27 cellular contexts compared by ENCODE assay signal in the genomic region with DNA sequence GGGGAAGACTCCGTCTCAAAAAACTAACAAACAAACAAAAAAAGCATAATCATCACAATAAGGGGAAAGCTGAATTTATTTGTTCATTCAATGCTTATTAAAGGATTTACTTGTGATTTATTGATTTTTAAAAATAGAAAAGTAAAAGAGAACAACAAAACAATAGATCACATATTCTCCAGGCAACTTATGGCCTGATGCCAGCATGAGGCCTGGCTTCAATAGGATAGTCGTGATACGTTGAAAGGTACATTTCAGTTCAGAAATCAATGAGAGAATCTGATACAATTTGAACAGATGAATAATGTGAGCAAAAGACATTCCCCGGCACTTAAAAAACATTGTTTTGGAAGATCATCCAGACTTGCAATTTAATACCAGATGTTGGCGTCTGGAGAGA.
"Had no signal": no experiment of that assay in that cellular context is flagged by ENCODE, and none has a peak within 500 bp of the region (broad histone marks: within the 10 kb centered on the region; RNA-seq: fewer than 3 reads in every experiment).

No MANE protein-coding gene starts in this region.

- H3K4me3 Mint-ChIP-seq: activated CD8-positive, alpha-beta T cell treated with anti-CD3 and anti-CD28 coated beads, Interleukin-2, amount 10 ng/mL, durations not matched to agents 7 days and 5 days; activated naive CD4-positive, alpha-beta T cell treated with anti-CD3 and anti-CD28 coated beads, Interleukin-2, amount 50 U/mL, for 24 hours; activated T-cell treated with anti-CD3 and anti-CD28 coated beads, Interleukin-2, amount 50 U/mL, for 24 hours; activated T-helper 1 cell treated with anti-CD3 and anti-CD28 coated beads, Interleukin-12 subunit alpha, Interleukin-12 subunit beta, Interleukin-2, Interleukin-4 antibody, amounts not matched to agents 30 ng/mL and 10 ng/mL and 1 ng/mL, durations not matched to agents 14 hours and 24 hours and 36 hours; brain; central memory CD8-positive, alpha-beta T cell; T-helper 1 cell treated with Interleukin-12 subunit alpha and Interleukin-12 subunit beta and Interleukin-4 antibody, amounts not matched to agents 30 μg/mL and 1 μg/mL, for 36 hours had no signal

- DNase-seq: activated CD4-positive, alpha-beta T cell treated with anti-CD3 and anti-CD28 coated beads for 48 hours; activated CD4-positive, alpha-beta T cell treated with anti-CD3 and anti-CD28 coated beads, Interleukin-2, amount 50 U/mL, for 4 hours; activated CD8-positive, alpha-beta T cell treated with anti-CD3 and anti-CD28 coated beads, Interleukin-2, amount 10 ng/mL, durations not matched to agents 7 days and 5 days; activated effector memory CD4-positive, alpha-beta T cell treated with Interleukin-2 at 50 U/mL for 16 hours; activated naive CD4-positive, alpha-beta T cell; activated T-cell treated with anti-CD3 and anti-CD28 coated beads, Interleukin-2, amount 50 U/mL, for 24 hours; amygdala; MM.1S; NCI-H146; NCI-H187 treated with DMSO at 0.1 percent for 48 hours; NCI-H2081 treated with DMSO at 0.1 percent for 48 hours; NCI-H226; NCI-H510A; NCI-H526 treated with DMSO at 0.1 percent for 48 hours; NCI-H82; NK-92 treated with Interleukin-12 subunit alpha and Interleukin-12 subunit beta, amount 100 ng/mL, for 24 hours; OCI-M1; RPMI8226 had no signal

- H3K4me3 ChIP-seq: SJCRH30 had no signal

- H3K27ac ChIP-seq: SJCRH30 had no signal

- H3K36me3 ChIP-seq: SJCRH30 had no signal

- H3K27me3 ChIP-seq: SJCRH30 had no signal

- ATAC-seq: activated CD4-positive, CD25-positive, alpha-beta regulatory T cell treated with anti-CD3 and anti-CD28 coated beads, Interleukin-2, amount 50 U/mL, for 24 hours; activated CD8-positive, alpha-beta T cell treated with anti-CD3 and anti-CD28 coated beads, Interleukin-2, amount 10 ng/mL, durations not matched to agents 7 days and 5 days; Panc1; SK-N-SH treated with all-trans-retinoic acid at 6 μM for 48 hours had no signal

- H3K36me3 Mint-ChIP-seq: activated naive CD4-positive, alpha-beta T cell treated with anti-CD3 and anti-CD28 coated beads, Interleukin-2, amount 50 U/mL, for 24 hours; brain had no signal

- H3K27ac Mint-ChIP-seq: activated CD8-positive, alpha-beta T cell treated with anti-CD3 and anti-CD28 coated beads, Interleukin-2, amount 10 ng/mL, durations not matched to agents 7 days and 5 days; activated naive CD4-positive, alpha-beta T cell treated with anti-CD3 and anti-CD28 coated beads, Interleukin-2, amount 50 U/mL, for 24 hours; activated T-cell treated with anti-CD3 and anti-CD28 coated beads, Interleukin-2, amount 50 U/mL, for 24 hours; activated T-helper 1 cell treated with anti-CD3 and anti-CD28 coated beads, Interleukin-12 subunit alpha, Interleukin-12 subunit beta, Interleukin-2, Interleukin-4 antibody, amounts not matched to agents 30 ng/mL and 10 ng/mL and 1 ng/mL, durations not matched to agents 14 hours and 24 hours and 36 hours; T-helper 1 cell treated with Interleukin-12 subunit alpha and Interleukin-12 subunit beta and Interleukin-4 antibody, amounts not matched to agents 30 μg/mL and 1 μg/mL, for 36 hours had no signal

- H3K27me3 Mint-ChIP-seq: activated naive CD4-positive, alpha-beta T cell treated with anti-CD3 and anti-CD28 coated beads, Interleukin-2, amount 50 U/mL, for 24 hours; central memory CD8-positive, alpha-beta T cell had no signal
